In genomic region chr1:40041466-40041838, GRCh38 we compare ENCODE assay signal across 8 cellular contexts. TPM values are rescaled to one million over a fixed set of nuclear protein-coding genes. Genes with fewer than 3 reads are reported as not detected.
DNase-seq lines count a peak whose midpoint lies in the region; ATAC-seq and TF ChIP-seq lines count a peak whose summit lies in the region.

No MANE protein-coding gene starts in this region.

- peaks cover 3% of the 10 kb centered on the region for H3K36me3 ChIP-seq in H7 (replicated peaks; ENCODE audit: control insufficient read depth, insufficient read depth, low read length)
- H3K36me3 ChIP-seq in WERI-Rb-1: peaks cover 15% of the 10 kb centered on the region
- peaks cover 24% of the 10 kb centered on the region for H3K36me3 ChIP-seq in skeletal muscle satellite cell (ENCODE audit: insufficient read depth, low read length)

- H3K27me3 ChIP-seq in H7 (ENCODE audit: control insufficient read depth, insufficient read depth, low read length) (no peaks in the 10 kb centered on the region), WERI-Rb-1 (ENCODE audit: insufficient read depth, low read depth, severe bottlenecking) (no peaks in the 10 kb centered on the region), foreskin keratinocyte (no peaks in the 10 kb centered on the region), skeletal muscle satellite cell (ENCODE audit: control insufficient read depth, insufficient read depth, low read length) (no peaks in the 10 kb centered on the region)

- DNase-seq in H7 (no peak), WERI-Rb-1 (no peak), foreskin keratinocyte (no peak), NOMO-1 treated with dmso at 0.1 percent for 144 hours (lab: John Stamatoyannopoulos, UW; ENCODE audit: unreplicated experiment) (no peak), NCI-H2029 (lab: John Stamatoyannopoulos, UW) (no peak), T1000 (lab: John Stamatoyannopoulos, UW) (no peak)
- DNase-seq in stimulated activated CD4-positive, alpha-beta T cell treated with anti-CD3 and anti-CD28 coated beads, Interleukin-1b, Interleukin-23, amount 100 ng/mL, for 48 hours: no peak

- peak overlapping the region; percentile 99 for H3K9ac ChIP-seq in skeletal muscle satellite cell (ENCODE audit: low read depth, low read length)

- no peaks in the 10 kb centered on the region for H3K9me3 ChIP-seq in WERI-Rb-1 (ENCODE audit: severe bottlenecking)
- no peaks in the 10 kb centered on the region for H3K9me3 ChIP-seq in skeletal muscle satellite cell (replicated peaks; ENCODE audit: low read length)

- H3K27ac ChIP-seq in WERI-Rb-1 (no peak overlapping the region; the same call in 1 of the 2 replicates), foreskin keratinocyte (peak overlapping the region; percentile 55)

- ATAC-seq in foreskin keratinocyte: no peak

- H3K4me3 ChIP-seq in H7 (ENCODE audit: insufficient read depth, low read depth, low read length): peak overlapping the region; percentile 83
- peak overlapping the region; percentile 70 for H3K4me3 ChIP-seq in WERI-Rb-1 (ENCODE audit: low read depth, low read length)
- peak overlapping the region; percentile 90 for H3K4me3 ChIP-seq in skeletal muscle satellite cell (ENCODE audit: low read length)

- H3K4me2 ChIP-seq in skeletal muscle satellite cell (ENCODE audit: low read length): peak overlapping the region; percentile 95

- H3K4me1 ChIP-seq in foreskin keratinocyte (peaks cover 19% of the 10 kb centered on the region), skeletal muscle satellite cell (ENCODE audit: control insufficient read depth, insufficient read depth, low read length) (peaks cover 54% of the 10 kb centered on the region)

- TF ChIP-seq CTCF in WERI-Rb-1 (IDR thresholded peaks at IDR 0.05; ENCODE audit: low read depth, low read length) (no peak), foreskin keratinocyte (conservative IDR thresholded peaks at IDR 0.05) (no peak)

RNA-seq across cellular contexts. Expression of gene CAP1, which starts 0.9 kb away (rescaled TPM):
- 386 and 432 TPM in 2 replicates for total RNA-seq in H7 (2014; rRNA removed; shearing (Covaris generic))
- total RNA-seq in foreskin keratinocyte: 787 and 894 TPM in 2 replicates
- 440 and 451 TPM in 2 replicates for polyA plus RNA-seq in foreskin keratinocyte
- 404 and 440 TPM in 2 replicates for total RNA-seq in skeletal muscle satellite cell (2012; rRNA removed)

RNA-seq across cellular contexts. Expression of gene PPT1, which starts 55.6 kb away (rescaled TPM):
- 108 and 121 TPM in 2 replicates for total RNA-seq in H7 (2014; rRNA removed; shearing (Covaris generic))
- 72.9 and 83.5 TPM in 2 replicates for total RNA-seq in foreskin keratinocyte
- polyA plus RNA-seq in foreskin keratinocyte: 57.6 and 59.6 TPM in 2 replicates
- 41.6 and 48.7 TPM in 2 replicates for total RNA-seq in skeletal muscle satellite cell (2012; rRNA removed)
